In the genomic region with DNA sequence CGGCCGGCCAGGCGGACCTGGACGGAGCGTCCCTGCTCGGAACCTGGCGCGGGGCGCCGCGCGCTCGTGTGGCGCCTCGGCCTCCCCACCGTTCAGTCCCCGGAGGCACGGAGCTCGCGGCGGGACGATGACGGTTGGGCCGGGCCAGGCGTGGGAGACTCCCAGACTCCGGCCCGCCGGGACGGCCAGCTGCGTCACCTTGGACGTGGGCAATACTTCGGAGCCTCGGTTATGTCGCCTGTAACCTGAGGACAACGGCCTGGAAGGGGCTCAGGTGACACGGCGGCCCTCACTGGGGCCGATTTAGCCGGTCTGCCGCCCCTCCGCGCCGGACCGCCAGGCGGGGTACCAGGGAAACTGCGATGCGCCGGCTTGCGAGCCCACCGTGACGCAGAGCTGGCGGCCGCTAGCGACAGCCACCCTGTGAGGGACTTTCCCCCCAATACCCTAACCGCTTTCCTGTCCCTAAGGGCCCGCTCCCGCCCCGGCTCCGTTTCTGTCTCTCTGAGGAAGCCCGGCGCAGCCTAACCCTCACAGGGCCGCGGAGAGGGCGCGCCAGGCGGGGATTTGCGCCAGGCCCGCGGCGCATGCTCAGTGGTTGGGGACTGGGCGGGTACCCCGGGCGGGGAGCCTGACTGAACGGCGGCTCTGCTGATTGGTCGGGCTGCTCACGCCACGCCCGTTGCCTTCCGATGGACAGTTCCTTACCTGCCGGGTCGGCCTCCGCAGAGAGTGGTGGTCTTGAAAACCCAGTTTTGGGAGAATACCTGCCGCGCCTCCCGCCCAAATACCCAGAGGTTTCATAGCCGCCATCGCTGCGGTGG, we compare ENCODE assay signal across 8 cellular contexts.
A peak's percentile ranks its signal among the peaks of the same experiment; 100 is the strongest.
DNase-seq lines count a peak whose midpoint lies in the region; ATAC-seq and TF ChIP-seq lines count a peak whose summit lies in the region.

No MANE protein-coding gene starts in this region.

- peak in 7 of 11 experiments; percentile 8 to 45 (median 32) for TF ChIP-seq CTCF in spleen (IDR thresholded peaks at IDR 0.05 in 8 of 11, conservative IDR thresholded peaks at IDR 0.05 in 3 of 11)

- DNase-seq in SIG-M5 treated with dmso at 0.1 percent for 504 hours (lab: John Stamatoyannopoulos, UW; ENCODE audit: unreplicated experiment) (peak; percentile 74), SIG-M5 (lab: John Stamatoyannopoulos, UW) (no peak), NCI-H2107 treated with DMSO at 0.1 percent for 48 hours (lab: John Stamatoyannopoulos, UW; ENCODE audit: unreplicated experiment) (peak; percentile 75), inferior parietal cortex (ENCODE audit: extremely low spot score) (peak; percentile 91), spleen (peak; percentile 97)
- DNase-seq in activated CD4-positive, CD25-positive, alpha-beta regulatory T cell (lab: John Stamatoyannopoulos, UW): peak; percentile 85 to 89 (median 88)
- peak; percentile 92 for DNase-seq in central memory CD4-positive, alpha-beta T cell

- H3K27ac ChIP-seq in spleen: peak overlapping the region; percentile 79 to 93 (median 90)

- H3K36me3 ChIP-seq in spleen: no peaks in the 10 kb centered on the region

- intact Hi-C loops in spleen (cut with DNase I; ENCODE audit: low total_unique reads): no loop called here

- peak overlapping the region; percentile 67 to 97 (median 80) for H3K4me3 ChIP-seq in spleen

- peak; percentile 84 for ATAC-seq in HG03045 (IDR thresholded peaks at IDR 0.05; ENCODE audit: unreplicated experiment)

- 0 to 2% (median 1%) methylated on average over 15 to 89 of the region's 89 CpGs for WGBS in spleen, 5 donors

- H3K4me1 ChIP-seq in spleen: peaks cover 8 to 45% (median 35%) of the 10 kb centered on the region in 6 donors

- peaks cover 0 to 63% (median 0%) of the 10 kb centered on the region in 7 donors for H3K27me3 ChIP-seq in spleen (replicated peaks in 1 of 7)

- TF ChIP-seq POLR2A in spleen (IDR thresholded peaks at IDR 0.05): peak in 1 of 3 donors; percentile 38

- H3K9me3 ChIP-seq in spleen: no peaks in the 10 kb centered on the region
